Comparison of ENCODE assay signal across 11 cellular contexts in genomic region chr3:24145981-24146822, GRCh38.
DNase-seq lines count a peak whose midpoint lies in the region; ATAC-seq and TF ChIP-seq lines count a peak whose summit lies in the region.
"Had no signal": no experiment of that assay in that cellular context is flagged by ENCODE, and none has a peak within 500 bp of the region (broad histone marks: within the 10 kb centered on the region; RNA-seq: fewer than 3 reads in every experiment).

No MANE protein-coding gene starts in this region.

- no peak overlapping the region for H3K27ac ChIP-seq in CD8-positive, alpha-beta T cell (ENCODE audit: low read depth, low read length)

- TF ChIP-seq CTCF in AG04449 (IDR thresholded peaks at IDR 0.05; ENCODE audit: insufficient read depth, low read length, missing control alignments) (no peak), mucosa of descending colon (IDR thresholded peaks at IDR 0.05) (no peak)
- TF ChIP-seq CTCF in CD8-positive, alpha-beta T cell (IDR thresholded peaks at IDR 0.05), result no peak

- no peak overlapping the region for H3K4me3 Mint-ChIP-seq in CD8-positive, alpha-beta T cell
- H3K4me3 Mint-ChIP-seq: CD8-positive, alpha-beta memory T cell had no signal

- no peak overlapping the region for H3K27ac Mint-ChIP-seq in CD8-positive, alpha-beta T cell
- H3K27ac Mint-ChIP-seq: CD8-positive, alpha-beta memory T cell had no signal

- no peaks in the 10 kb centered on the region for H3K9me3 ChIP-seq in MG63
- no peaks in the 10 kb centered on the region for H3K9me3 ChIP-seq in CD8-positive, alpha-beta T cell (ENCODE audit: low read length)
- no peaks in the 10 kb centered on the region for H3K9me3 ChIP-seq in mucosa of descending colon

- POLR2A ChIA-PET in AG04449 (lab: Yijun Ruan, JAX), result no interaction called here
- POLR2A ChIA-PET in CD8-positive, alpha-beta T cell (lab: Charles Lee), result no interaction called here

- DNase-seq in AG04449 (ENCODE audit: low read depth, low spot score) (peak; percentile 88), MG63 (peak; percentile 37), dedifferentiated amniotic fluid mesenchymal stem cell (ENCODE audit: extremely low spot score) (peak; percentile 91), middle frontal gyrus (ENCODE audit: extremely low spot score, low spot score) (peak; percentile 37), mucosa of descending colon (no peak), NCI-H1105 (lab: John Stamatoyannopoulos, UW) (no peak), NCI-H1417 (lab: John Stamatoyannopoulos, UW) (no peak)
- no peak for DNase-seq in CD8-positive, alpha-beta T cell
- DNase-seq: activated gamma-delta T cell; CD8-positive, alpha-beta memory T cell; T-helper 1 cell had no signal

- no peak overlapping the region for H3K4me3 ChIP-seq in AG04449 (ENCODE audit: low read depth, low read length)
- H3K4me3 ChIP-seq in MG63, result no peak overlapping the region
- no peak overlapping the region for H3K4me3 ChIP-seq in CD8-positive, alpha-beta T cell (ENCODE audit: low read depth, low read length)
- no peak overlapping the region for H3K4me3 ChIP-seq in mucosa of descending colon

- no peaks in the 10 kb centered on the region for H3K9me3 Mint-ChIP-seq in CD8-positive, alpha-beta T cell
- H3K9me3 Mint-ChIP-seq: CD8-positive, alpha-beta memory T cell had no signal

- H3K36me3 Mint-ChIP-seq in CD8-positive, alpha-beta T cell, result no peaks in the 10 kb centered on the region
- H3K36me3 Mint-ChIP-seq: CD8-positive, alpha-beta memory T cell had no signal

- H3K4me1 ChIP-seq in CD8-positive, alpha-beta T cell (ENCODE audit: insufficient read depth, low read length), result no peaks in the 10 kb centered on the region
- no peaks in the 10 kb centered on the region for H3K4me1 ChIP-seq in mucosa of descending colon (ENCODE audit: low read depth)

- H3K27me3 ChIP-seq in MG63, result no peaks in the 10 kb centered on the region
- H3K27me3 ChIP-seq in CD8-positive, alpha-beta T cell (ENCODE audit: insufficient read depth, low read length), result no peaks in the 10 kb centered on the region

- CTCF ChIA-PET in AG04449 (lab: Yijun Ruan, JAX), result interaction anchor here (1.3 kb wide), 1 partner anchor 39 kb away, joined by 4 read pairs; no protein-coding TSS in a partner anchor
- CTCF ChIA-PET in CD8-positive, alpha-beta T cell (lab: Charles Lee), result no interaction called here

- intact Hi-C loops in CD8-positive, alpha-beta T cell (cut with DNase I, micrococcal nuclease), result no loop called here
- intact Hi-C loops in mucosa of descending colon (cut with DNase I, micrococcal nuclease), result no loop called here

- no peaks in the 10 kb centered on the region for H3K27me3 Mint-ChIP-seq in CD8-positive, alpha-beta T cell (ENCODE audit: low read depth)

- no peaks in the 10 kb centered on the region for H3K4me1 Mint-ChIP-seq in CD8-positive, alpha-beta T cell (ENCODE audit: low read depth)
- H3K4me1 Mint-ChIP-seq: CD8-positive, alpha-beta memory T cell had no signal

- no peaks in the 10 kb centered on the region for H3K36me3 ChIP-seq in MG63
- H3K36me3 ChIP-seq in CD8-positive, alpha-beta T cell (ENCODE audit: insufficient read depth, low read length), result no peaks in the 10 kb centered on the region
- no peaks in the 10 kb centered on the region for H3K36me3 ChIP-seq in mucosa of descending colon (ENCODE audit: low read depth)

- no peak for ATAC-seq in CD8-positive, alpha-beta T cell
- ATAC-seq in mucosa of descending colon, result no peak

Comparison
In these comparisons a context has a peak if more than half of its experiments do, and no peak if none do; other contexts are left out.
1. DNase-seq: peak in AG04449 (single experiment), MG63 (single experiment), dedifferentiated amniotic fluid mesenchymal stem cell (single experiment) and middle frontal gyrus (single experiment); none in CD8-positive, alpha-beta T cell (0 of 7), mucosa of descending colon (0 of 3), NCI-H1105 (single experiment) and NCI-H1417 (0 of 3).